Comparison of ENCODE assay signal across 8 cellular contexts in genomic region chr5:111158105-111158744, GRCh38.
DNase-seq lines count a peak whose midpoint lies in the region; ATAC-seq and TF ChIP-seq lines count a peak whose summit lies in the region.

No MANE protein-coding gene starts in this region.

- in situ Hi-C loops in Panc1 (cut with HindIII; ENCODE audit: low pct_unique_long_range_greater_than_20kb, low sequenced_read_pairs): no loop called here

- ATAC-seq in GM19324 (IDR thresholded peaks at IDR 0.05; ENCODE audit: low FRiP score, unreplicated experiment): peak; percentile 57
- ATAC-seq in Panc1: peak; percentile 73
- no peak for ATAC-seq in thoracic aorta (ENCODE audit: insufficient number of reproducible peaks, low FRiP score, low read depth)

- TF ChIP-seq CTCF in Panc1 (IDR thresholded peaks at IDR 0.05) (peak; percentile 99), thoracic aorta (IDR thresholded peaks at IDR 0.05) (peak; percentile 99)

- intact Hi-C loops in Panc1 (cut with micrococcal nuclease; ENCODE audit: unreplicated experiment): loop anchor here (2.0 to 10.0 kb wide), 3 partner anchors 121 to 989 kb away; no protein-coding TSS in a partner anchor

- POLR2A ChIA-PET in Panc1 (lab: Charles Lee): no interaction called here

- H3K4me1 ChIP-seq in Panc1 (ENCODE audit: control insufficient read depth, insufficient read depth, low read length) (no peaks in the 10 kb centered on the region), thoracic aorta (ENCODE audit: control insufficient read depth in 1 of 2, low read depth in 2 of 2) (no peaks in the 10 kb centered on the region)

- peaks cover 8% of the 10 kb centered on the region for H3K27me3 ChIP-seq in Panc1 (ENCODE audit: control insufficient read depth, insufficient read depth, low read length)
- no peaks in the 10 kb centered on the region for H3K27me3 ChIP-seq in thoracic aorta (replicated peaks; ENCODE audit: insufficient read depth)

- H3K27ac ChIP-seq in Panc1 (ENCODE audit: low read length): no peak overlapping the region
- H3K27ac ChIP-seq in thoracic aorta: no peak overlapping the region

- DNase-seq in CD1c-positive myeloid dendritic cell (ENCODE audit: extremely low spot score) (peak; percentile 77), HUDEP-2 (lab: John Stamatoyannopoulos, UW; ENCODE audit: unreplicated experiment in 76 of 76) (peak in 61 of 76 experiments; percentile 2 to 69 (median 32)), Panc1 (ENCODE audit: low read depth, low spot score) (peak; percentile 82), fibroblast of peridontal ligament (ENCODE audit: extremely low read depth) (peak; percentile 92), nucleus accumbens (lab: John Stamatoyannopoulos, UW) (peak in 51 of 56 donors; percentile 1 to 91 (median 43)), thoracic aorta (ENCODE audit: low spot score) (peak; percentile 8)
- peak; percentile 85 to 90 for DNase-seq in activated T-cell treated with anti-CD3 and anti-CD28 coated beads, Interleukin-2, amount 50 U/mL, for 48 hours

- no peaks in the 10 kb centered on the region for H3K36me3 ChIP-seq in Panc1 (ENCODE audit: control insufficient read depth, insufficient read depth, low read length)
- no peaks in the 10 kb centered on the region for H3K36me3 ChIP-seq in thoracic aorta

- no peaks in the 10 kb centered on the region for H3K9me3 ChIP-seq in Panc1 (ENCODE audit: control insufficient read depth, insufficient read depth, low read depth, low read length)
- H3K9me3 ChIP-seq in thoracic aorta: no peaks in the 10 kb centered on the region

- H3K4me3 ChIP-seq in Panc1 (ENCODE audit: low read depth in 2 of 2, low read length in 2 of 2): no peak overlapping the region
- H3K4me3 ChIP-seq in thoracic aorta: no peak overlapping the region

- BruUV-seq in Panc1 (replicated peaks; lab: Mats Ljungman, UMichigan): no TSS peak

- CTCF ChIA-PET in Panc1 (lab: Charles Lee): interaction anchor here (0.7 to 0.9 kb wide), 2 partner anchors 303 to 375 kb away, joined by 3 to 4 read pairs; no protein-coding TSS in a partner anchor

Comparison
In these comparisons a context has a peak if more than half of its experiments do, and no peak if none do; other contexts are left out.
1. DNase-seq: peak in every context shown above with its lines; median percentile 92 in fibroblast of peridontal ligament; 88 in activated T-cell treated with anti-CD3 and anti-CD28 coated beads, Interleukin-2, amount 50 U/mL, for 48 hours; 82 in Panc1; 77 in CD1c-positive myeloid dendritic cell; 43 in nucleus accumbens; 32 in HUDEP-2; 8 in thoracic aorta.